Comparison of ENCODE assay signal across 11 cellular contexts in genomic region chr10:117544729-117545140, GRCh38. TPM values are rescaled to one million over a fixed set of nuclear protein-coding genes. Genes with fewer than 3 reads are reported as not detected.
DNase-seq lines count a peak whose midpoint lies in the region; ATAC-seq and TF ChIP-seq lines count a peak whose summit lies in the region.
"Had no signal": no experiment of that assay in that cellular context is flagged by ENCODE, and none has a peak within 500 bp of the region (broad histone marks: within the 10 kb centered on the region; RNA-seq: fewer than 3 reads in every experiment).

No MANE protein-coding gene starts in this region.

- no peaks in the 10 kb centered on the region for H3K9me3 Mint-ChIP-seq in WTC11

- peaks cover 100% of the 10 kb centered on the region for H3K27me3 ChIP-seq in left ventricle myocardium inferior (ENCODE audit: low read depth)
- peaks cover 66 to 100% (median 98%) of the 10 kb centered on the region in 3 donors for H3K27me3 ChIP-seq in sigmoid colon

- no peaks in the 10 kb centered on the region for H3K36me3 ChIP-seq in left ventricle myocardium inferior
- no peaks in the 10 kb centered on the region for H3K36me3 ChIP-seq in sigmoid colon

- H3K27ac ChIP-seq in left ventricle myocardium inferior (replicated peaks): no peak overlapping the region
- no peak overlapping the region for H3K27ac ChIP-seq in sigmoid colon

- H3K4me1 Mint-ChIP-seq in WTC11: peaks cover 50% of the 10 kb centered on the region

- peak overlapping the region; percentile 58 for H3K4me3 ChIP-seq in left ventricle myocardium inferior
- H3K4me3 ChIP-seq in sigmoid colon: peak overlapping the region; percentile 2 to 33 (median 24)
- H3K4me3 ChIP-seq: K562 had no signal

- H3K4me1 ChIP-seq in left ventricle myocardium inferior (peaks cover 44% of the 10 kb centered on the region), sigmoid colon (peaks cover 3 to 43% (median 42%) of the 10 kb centered on the region in 4 donors)

- H3K9me3 ChIP-seq in left ventricle myocardium inferior (replicated peaks) (no peaks in the 10 kb centered on the region), sigmoid colon (no peaks in the 10 kb centered on the region)

- H3K36me3 Mint-ChIP-seq in WTC11: no peaks in the 10 kb centered on the region

- WGBS in sigmoid colon, 2 donors: 3 to 4% methylated on average over 28 of the region's 28 CpGs

- intact Hi-C loops in left ventricle myocardium inferior (cut with micrococcal nuclease): no loop called here
- intact Hi-C loops in sigmoid colon (cut with DNase I): no loop called here

- DNase-seq in GM03348 (ENCODE audit: low spot score): peak; percentile 37
- peak; percentile 39 for DNase-seq in WTC11 (ENCODE audit: low spot score)
- no peak for DNase-seq in left ventricle myocardium inferior
- DNase-seq in sigmoid colon: no peak
- no peak for DNase-seq in HK-2 (ENCODE audit: unreplicated experiment)
- no peak for DNase-seq in effector CD8-positive, alpha-beta T cell (lab: John Stamatoyannopoulos, UW)
- no peak for DNase-seq in KBM-7
- DNase-seq: foreskin melanocyte, GOT3 had no signal

- CTCF ChIA-PET in WTC11 (lab: Charles Lee): interaction anchor here (1.4 kb wide), 1 partner anchor 13 kb away, joined by 3 read pairs; no protein-coding TSS in a partner anchor

- H3K27ac Mint-ChIP-seq in WTC11: no peak overlapping the region

- in situ Hi-C loops in KBM-7 (cut with MboI; ENCODE audit: low pct_unique_long_range_greater_than_20kb, low sequenced_read_pairs): loop anchor here (25.0 kb wide), 1 partner anchor 693 kb away; no protein-coding TSS in a partner anchor

- peaks cover 99% of the 10 kb centered on the region for H3K27me3 Mint-ChIP-seq in WTC11 (ENCODE audit: low read depth)

- no peak for ATAC-seq in WTC11
- ATAC-seq in HG02798 (IDR thresholded peaks at IDR 0.05; ENCODE audit: poor library complexity, unreplicated experiment): no peak
- ATAC-seq: K562 had no signal

- no peak for TF ChIP-seq EP300 in sigmoid colon (IDR thresholded peaks at IDR 0.05)

- POLR2A ChIA-PET in WTC11 (lab: Charles Lee): no interaction called here

- TF ChIP-seq POLR2A in sigmoid colon (IDR thresholded peaks at IDR 0.05): no peak

- TF ChIP-seq CTCF in WTC11 (IDR thresholded peaks at IDR 0.05): no peak
- TF ChIP-seq CTCF in left ventricle myocardium inferior (IDR thresholded peaks at IDR 0.05; ENCODE audit: borderline replicate concordance): no peak
- TF ChIP-seq CTCF in sigmoid colon (IDR thresholded peaks at IDR 0.05): no peak

- peak overlapping the region; percentile 68 for H3K4me3 Mint-ChIP-seq in WTC11

TF ChIP-seq in WTC11, 78 proteins besides CTCF, POLR2A, EP300 and RAD21:
- no peak for TF ChIP-seq NR3C1 (CRISPR knock-in tag; conservative IDR thresholded peaks at IDR 0.05; ENCODE audit: low read depth)
- no peak for TF ChIP-seq ARID4B (CRISPR knock-in tag; IDR thresholded peaks at IDR 0.05; ENCODE audit: borderline replicate concordance)
- no peak for TF ChIP-seq SMAD3 (CRISPR knock-in tag; IDR thresholded peaks at IDR 0.05; ENCODE audit: borderline replicate concordance)
- no peak for TF ChIP-seq EMX1 (CRISPR knock-in tag; IDR thresholded peaks at IDR 0.05)
- TF ChIP-seq ZNF671 (CRISPR knock-in tag; IDR thresholded peaks at IDR 0.05): no peak
- TF ChIP-seq GRHL2 (CRISPR knock-in tag; IDR thresholded peaks at IDR 0.05; ENCODE audit: insufficient replicate concordance, severe bottlenecking): no peak
- no peak for TF ChIP-seq ATF1 (CRISPR knock-in tag; IDR thresholded peaks at IDR 0.05)
- TF ChIP-seq ZNF425 (CRISPR knock-in tag; conservative IDR thresholded peaks at IDR 0.05): no peak
- TF ChIP-seq FOXJ3 (CRISPR knock-in tag; IDR thresholded peaks at IDR 0.05; ENCODE audit: borderline replicate concordance): no peak
- no peak for TF ChIP-seq NFE2L1 (CRISPR knock-in tag; IDR thresholded peaks at IDR 0.05)
- no peak for TF ChIP-seq ZBTB43 (CRISPR knock-in tag; IDR thresholded peaks at IDR 0.05)
- TF ChIP-seq NFYB (CRISPR knock-in tag; conservative IDR thresholded peaks at IDR 0.05; ENCODE audit: low read depth): no peak
- no peak for TF ChIP-seq TEAD4 (CRISPR knock-in tag; IDR thresholded peaks at IDR 0.05)
- no peak for TF ChIP-seq JAZF1 (CRISPR knock-in tag; IDR thresholded peaks at IDR 0.05)
- no peak for TF ChIP-seq ATF3 (CRISPR knock-in tag; conservative IDR thresholded peaks at IDR 0.05)
- TF ChIP-seq KAT7 (CRISPR knock-in tag; IDR thresholded peaks at IDR 0.05; ENCODE audit: borderline replicate concordance): no peak

RNA-seq across cellular contexts. Expression of gene EMX2, which starts 2.2 kb away (rescaled TPM):
- total RNA-seq in WTC11 (2021) (not detected in 3 replicates), left ventricle myocardium inferior (0.25 TPM), sigmoid colon (under 1 TPM in 1 of 4 donors, not detected in 3; 0.36 TPM)
- polyA plus RNA-seq in sigmoid colon: not detected
- total RNA-seq: K562 had no signal
- polyA plus RNA-seq: K562 had no signal

Comparison
In these comparisons a context has a peak if more than half of its experiments do, and no peak if none do; other contexts are left out.
1. DNase-seq: peak in GM03348 (single experiment) and WTC11 (single experiment); none in left ventricle myocardium inferior (single experiment), sigmoid colon (single experiment), HK-2 (single experiment), effector CD8-positive, alpha-beta T cell (single experiment) and KBM-7 (single experiment).